In genomic region chr14:28870033-28870564, GRCh38 we compare ENCODE assay signal across 1 cellular context.
TF ChIP-seq lines count a peak whose summit lies in the region.

No MANE protein-coding gene starts in this region.

TF ChIP-seq in K562, 482 proteins besides CTCF, POLR2A, EP300 and RAD21 (continued from another document):
- TF ChIP-seq NKRF (IDR thresholded peaks at IDR 0.05; ENCODE audit: borderline replicate concordance) (no peak), E2F3 (CRISPR knock-in tag; IDR thresholded peaks at IDR 0.05) (no peak), NBN (IDR thresholded peaks at IDR 0.05; ENCODE audit: low read depth) (no peak)
- TF ChIP-seq, protein P1, sequence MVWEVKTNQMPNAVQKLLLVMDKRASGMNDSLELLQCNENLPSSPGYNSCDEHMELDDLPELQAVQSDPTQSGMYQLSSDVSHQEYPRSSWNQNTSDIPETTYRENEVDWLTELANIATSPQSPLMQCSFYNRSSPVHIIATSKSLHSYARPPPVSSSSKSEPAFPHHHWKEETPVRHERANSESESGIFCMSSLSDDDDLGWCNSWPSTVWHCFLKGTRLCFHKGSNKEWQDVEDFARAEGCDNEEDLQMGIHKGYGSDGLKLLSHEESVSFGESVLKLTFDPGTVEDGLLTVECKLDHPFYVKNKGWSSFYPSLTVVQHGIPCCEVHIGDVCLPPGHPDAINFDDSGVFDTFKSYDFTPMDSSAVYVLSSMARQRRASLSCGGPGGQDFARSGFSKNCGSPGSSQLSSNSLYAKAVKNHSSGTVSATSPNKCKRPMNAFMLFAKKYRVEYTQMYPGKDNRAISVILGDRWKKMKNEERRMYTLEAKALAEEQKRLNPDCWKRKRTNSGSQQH (CRISPR knock-in tag; IDR thresholded peaks at IDR 0.05) = no peak
- TF ChIP-seq, protein P2, sequence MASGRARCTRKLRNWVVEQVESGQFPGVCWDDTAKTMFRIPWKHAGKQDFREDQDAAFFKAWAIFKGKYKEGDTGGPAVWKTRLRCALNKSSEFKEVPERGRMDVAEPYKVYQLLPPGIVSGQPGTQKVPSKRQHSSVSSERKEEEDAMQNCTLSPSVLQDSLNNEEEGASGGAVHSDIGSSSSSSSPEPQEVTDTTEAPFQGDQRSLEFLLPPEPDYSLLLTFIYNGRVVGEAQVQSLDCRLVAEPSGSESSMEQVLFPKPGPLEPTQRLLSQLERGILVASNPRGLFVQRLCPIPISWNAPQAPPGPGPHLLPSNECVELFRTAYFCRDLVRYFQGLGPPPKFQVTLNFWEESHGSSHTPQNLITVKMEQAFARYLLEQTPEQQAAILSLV (tag; IDR thresholded peaks at IDR 0.05) = no peak
TF ChIP-seq in K562: peak in this region for 3.
